ENCODE assay signal across 28 cellular contexts in genomic region chr10:90458571-90458970, GRCh38.
"Had no signal": no experiment of that assay in that cellular context is flagged by ENCODE, and none has a peak within 500 bp of the region (broad histone marks: within the 10 kb centered on the region; RNA-seq: fewer than 3 reads in every experiment).

No MANE protein-coding gene starts in this region.

- H3K27ac Mint-ChIP-seq: mesothelial cell of epicardium; natural killer cell; nephron progenitor cell; neural progenitor cell; stimulated activated naive B cell treated with anti-CD40 and anti-IgM and Interleukin-4, amounts not matched to agents 10 μg/mL and 1 μg/mL and 100 μg/mL, for 72 hours had no signal

- H3K4me1 Mint-ChIP-seq: naive B cell; natural killer cell; nephron progenitor cell; neural progenitor cell; stimulated activated naive B cell treated with anti-CD40 and anti-IgM and Interleukin-4, amounts not matched to agents 10 μg/mL and 1 μg/mL and 100 μg/mL, for 72 hours had no signal

- H3K4me3 ChIP-seq: left lung, lower lobe of right lung, neural progenitor cell, psoas muscle, right lobe of liver, smooth muscle cell, stomach, testis, thyroid gland, transverse colon, upper lobe of left lung, vagina had no signal

- H3K4me3 Mint-ChIP-seq: mesothelial cell of epicardium; naive B cell; natural killer cell; nephron progenitor cell; neural progenitor cell; stimulated activated naive B cell treated with anti-CD40 and anti-IgM and Interleukin-4, amounts not matched to agents 10 μg/mL and 1 μg/mL and 100 μg/mL, for 72 hours had no signal

- H3K27ac ChIP-seq: left lung, lower lobe of right lung, neural progenitor cell, neutrophil, parathyroid adenoma, psoas muscle, right lobe of liver, stomach, testis, thyroid gland, transverse colon, upper lobe of left lung, vagina had no signal

- H3K4me1 ChIP-seq: left lung, lower lobe of right lung, neural progenitor cell, psoas muscle, right lobe of liver, stomach, testis, thyroid gland, transverse colon, upper lobe of left lung, vagina had no signal

- H3K9me3 ChIP-seq: left lung, lower lobe of right lung, neutrophil, psoas muscle, right lobe of liver, stomach, testis, thyroid gland, transverse colon, upper lobe of left lung, vagina had no signal

- ATAC-seq: left colon; left lung; lower lobe of right lung; natural killer cell; psoas muscle; stimulated activated naive B cell treated with anti-CD40 and anti-IgM and Interleukin-4, amounts not matched to agents 10 μg/mL and 1 μg/mL and 100 μg/mL, for 72 hours; stimulated activated naive CD8-positive, alpha-beta T cell treated with anti-CD3 and anti-CD28 coated beads, Interleukin-15, Interleukin-2, amounts not matched to agents 100 U/mL and 50 U/mL, for 24 hours had no signal

- DNase-seq: hippocampal formation; kidney; left colon; left lung; lower lobe of right lung; mammary epithelial cell; mesenchymal stem cell; naive B cell; natural killer cell; nephron progenitor cell; occipital lobe; psoas muscle; right lobe of liver; stimulated activated CD4-positive, alpha-beta T cell treated with anti-CD3 and anti-CD28 coated beads, Interleukin-1b, Interleukin-23, amount 100 ng/mL, for 48 hours; stimulated activated CD4-positive, alpha-beta T cell treated with anti-CD3 and anti-CD28 coated beads, Interleukin-2, amount 100 ng/mL, for 48 hours; stimulated activated naive B cell treated with anti-CD40 and anti-IgM and Interleukin-4, amounts not matched to agents 10 μg/mL and 1 μg/mL and 100 μg/mL, for 72 hours; stimulated activated naive CD8-positive, alpha-beta T cell treated with anti-CD3 and anti-CD28 coated beads, Interleukin-15, Interleukin-2, amounts not matched to agents 100 U/mL and 50 U/mL, for 24 hours; stomach; testis; thyroid gland; transverse colon; upper lobe of left lung had no signal

- H3K36me3 Mint-ChIP-seq: mesothelial cell of epicardium; naive B cell; natural killer cell; neural progenitor cell; stimulated activated naive B cell treated with anti-CD40 and anti-IgM and Interleukin-4, amounts not matched to agents 10 μg/mL and 1 μg/mL and 100 μg/mL, for 72 hours had no signal

- H3K27me3 Mint-ChIP-seq: stimulated activated naive B cell treated with anti-CD40 and anti-IgM and Interleukin-4, amounts not matched to agents 10 μg/mL and 1 μg/mL and 100 μg/mL, for 72 hours had no signal

- H3K9ac ChIP-seq: neural progenitor cell, parathyroid adenoma had no signal

- H2AFZ ChIP-seq: neural progenitor cell, parathyroid adenoma had no signal

- H3K4me2 ChIP-seq: neural progenitor cell, smooth muscle cell had no signal

- H3K9me3 Mint-ChIP-seq: nephron progenitor cell; neural progenitor cell; stimulated activated naive B cell treated with anti-CD40 and anti-IgM and Interleukin-4, amounts not matched to agents 10 μg/mL and 1 μg/mL and 100 μg/mL, for 72 hours had no signal

- H3K27me3 ChIP-seq: left lung, neural progenitor cell, neutrophil, right lobe of liver, stomach, testis, thyroid gland, transverse colon, upper lobe of left lung, vagina had no signal

- H3K36me3 ChIP-seq: left lung, lower lobe of right lung, neural progenitor cell, neutrophil, right lobe of liver, stomach, thyroid gland, transverse colon, upper lobe of left lung, vagina had no signal
